8 cellular contexts compared by ENCODE assay signal in genomic region chr5:127290019-127290945, GRCh38. TPM values are rescaled to one million over a fixed set of nuclear protein-coding genes. Genes with fewer than 3 reads are reported as not detected.
A peak's percentile ranks its signal among the peaks of the same experiment; 100 is the strongest.
DNase-seq lines count a peak whose midpoint lies in the region; ATAC-seq and TF ChIP-seq lines count a peak whose summit lies in the region.

TSS of gene MEGF10 (plus strand) at chr5:127290796. CDS start at chr5:127331309, 40,513 bp downstream.

- H3K36me3 Mint-ChIP-seq in CD14-positive monocyte, result no peaks in the 10 kb centered on the region

- intact Hi-C loops in CD14-positive monocyte (cut with micrococcal nuclease), result no loop called here
- intact Hi-C loops in Panc1 (cut with micrococcal nuclease; ENCODE audit: unreplicated experiment), result loop anchor here (1.0 kb wide), 1 partner anchor 203 kb away; no protein-coding TSS in a partner anchor

- ATAC-seq in GM19452 (IDR thresholded peaks at IDR 0.05; ENCODE audit: unreplicated experiment) (peak; percentile 58), Panc1 (peak; percentile 92), HG02571 (IDR thresholded peaks at IDR 0.05; ENCODE audit: unreplicated experiment) (no peak), GM21447 (IDR thresholded peaks at IDR 0.05; ENCODE audit: unreplicated experiment) (no peak)

- H3K27me3 ChIP-seq in Panc1 (ENCODE audit: control insufficient read depth, insufficient read depth, low read length) (peaks cover 20% of the 10 kb centered on the region), ectodermal cell (ENCODE audit: control insufficient read depth, insufficient read depth, low read length, poor library complexity, severe bottlenecking) (peaks cover 16% of the 10 kb centered on the region), tibial nerve (peaks cover 0 to 12% of the 10 kb centered on the region in 2 donors)

- TF ChIP-seq POLR2A in tibial nerve (IDR thresholded peaks at IDR 0.05), result no peak

- TF ChIP-seq EP300 in tibial nerve (IDR thresholded peaks at IDR 0.05), result no peak

- no peak within 1 kb of the TSS for H3K27ac Mint-ChIP-seq in CD14-positive monocyte

- TF ChIP-seq CTCF in CD14-positive monocyte (IDR thresholded peaks at IDR 0.05) (no peak), Panc1 (IDR thresholded peaks at IDR 0.05) (peak; percentile 80), tibial nerve (IDR thresholded peaks at IDR 0.05) (peak; percentile 41 to 69 (median 64))

- H3K36me3 ChIP-seq in Panc1 (ENCODE audit: control insufficient read depth, insufficient read depth, low read length), result no peaks in the 10 kb centered on the region
- H3K36me3 ChIP-seq in ectodermal cell (ENCODE audit: control insufficient read depth, insufficient read depth, low read length), result no peaks in the 10 kb centered on the region
- no peaks in the 10 kb centered on the region for H3K36me3 ChIP-seq in tibial nerve

- H3K4me1 ChIP-seq in Panc1 (ENCODE audit: control insufficient read depth, insufficient read depth, low read length), result peaks cover 4% of the 10 kb centered on the region; the same call in 1 of the 2 replicates
- no peaks in the 10 kb centered on the region for H3K4me1 ChIP-seq in ectodermal cell (ENCODE audit: control insufficient read depth, insufficient read depth, low read length)
- H3K4me1 ChIP-seq in tibial nerve, result peaks cover 0 to 19% (median 0%) of the 10 kb centered on the region in 4 donors

- POLR2A ChIA-PET in Panc1 (lab: Charles Lee), result no interaction called here

- peaks cover 0 to 8% (median 3%) of the 10 kb centered on the region in 7 donors for H3K9me3 Mint-ChIP-seq in CD14-positive monocyte

- no TSS peak for BruUV-seq in Panc1 (replicated peaks; lab: Mats Ljungman, UMichigan)

- H3K4me3 ChIP-seq in Panc1 (ENCODE audit: low read depth in 2 of 2, low read length in 2 of 2) (peak within 1 kb of the TSS; percentile 19 to 21; a peak in 2 of 4 replicates), ectodermal cell (ENCODE audit: insufficient read depth, low read depth, low read length) (peak within 1 kb of the TSS; percentile 67), tibial nerve (peak within 1 kb of the TSS; percentile 35 to 56 (median 38))

- DNase-seq in CD14-positive monocyte (ENCODE audit: low spot score), result no peak
- DNase-seq in Panc1 (ENCODE audit: low read depth, low spot score), result no peak
- DNase-seq in medulla oblongata (ENCODE audit: extremely low spot score), result peak; percentile 85
- DNase-seq in tibial nerve (ENCODE audit: low spot score in 2 of 2), result peak in 1 of 2 donors; percentile 20

- H3K27ac ChIP-seq in Panc1 (ENCODE audit: low read length), result no peak within 1 kb of the TSS
- H3K27ac ChIP-seq in ectodermal cell (ENCODE audit: insufficient read depth, low read depth, low read length, poor library complexity, severe bottlenecking), result peak within 1 kb of the TSS; percentile 50
- peak within 1 kb of the TSS in 2 of 4 donors; percentile 31 to 56 for H3K27ac ChIP-seq in tibial nerve

- H3K27me3 Mint-ChIP-seq in CD14-positive monocyte (ENCODE audit: low read depth in 3 of 3), result peaks cover 36 to 54% (median 37%) of the 10 kb centered on the region in 3 donors

- CTCF ChIA-PET in Panc1 (lab: Charles Lee), result no interaction called here

- in situ Hi-C loops in Panc1 (cut with HindIII; ENCODE audit: low pct_unique_long_range_greater_than_20kb, low sequenced_read_pairs), result no loop called here

- peak within 1 kb of the TSS; percentile 39 to 83 for H3K4me3 Mint-ChIP-seq in CD14-positive monocyte

- 1% methylated on average over 61 of the region's 61 CpGs for WGBS in ectodermal cell, 2 experiments
- WGBS in tibial nerve, 2 donors, result 1 to 2% methylated on average over 47 to 61 of the region's 61 CpGs

- H3K9me3 ChIP-seq in Panc1 (ENCODE audit: control insufficient read depth, insufficient read depth, low read depth, low read length), result peaks cover 5% of the 10 kb centered on the region; the same call in 1 of the 2 replicates
- no peaks in the 10 kb centered on the region for H3K9me3 ChIP-seq in ectodermal cell (ENCODE audit: control insufficient read depth, low read length)
- H3K9me3 ChIP-seq in tibial nerve, result peaks cover 0 to 6% (median 0%) of the 10 kb centered on the region in 4 donors

- peaks cover 17% of the 10 kb centered on the region for H3K4me1 Mint-ChIP-seq in CD14-positive monocyte

RNA-seq across cellular contexts. Expression of gene MEGF10, which starts in this region (rescaled TPM):
- not detected for polyA plus RNA-seq in CD14-positive monocyte
- total RNA-seq in Panc1 (2021; ENCODE audit: unreplicated experiment), result not detected
- polyA plus RNA-seq in Panc1 (2012; ENCODE audit: insufficient read length), result not detected
- 2.9 TPM for polyA plus RNA-seq in ectodermal cell (2013, experiment 1 of 4)
- polyA plus RNA-seq in ectodermal cell (2013, experiment 2 of 4), result 5.7 TPM
- polyA plus RNA-seq in ectodermal cell (2013, experiment 3 of 4), result 5.0 TPM
- 4.9 TPM for polyA plus RNA-seq in ectodermal cell (2013, experiment 4 of 4)
- total RNA-seq in tibial nerve, result 1 to 10 TPM in 2 of 4 donors, under 1 TPM in 2; 0.30 to 3.3 (median 1.3) TPM

Comparison
In these comparisons a context has a peak if more than half of its experiments do, and no peak if none do; other contexts are left out.
1. Peak in ATAC-seq and H3K4me3 ChIP-seq in Panc1; RNA of the gene not detected or under 1 TPM.